Comparison of ENCODE assay signal across 15 cellular contexts in genomic region chr18:31102941-31103340, GRCh38. TPM values are rescaled to one million over a fixed set of nuclear protein-coding genes. Genes with fewer than 3 reads are reported as not detected.
DNase-seq lines count a peak whose midpoint lies in the region; TF ChIP-seq lines count a peak whose summit lies in the region.
"Had no signal": no experiment of that assay in that cellular context is flagged by ENCODE, and none has a peak within 500 bp of the region (broad histone marks: within the 10 kb centered on the region; RNA-seq: fewer than 3 reads in every experiment).

No MANE protein-coding gene starts in this region.

- H3K36me3 ChIP-seq in iPS-20b (ENCODE audit: insufficient read depth, low read depth, low read length) (no peaks in the 10 kb centered on the region), suprapubic skin (no peaks in the 10 kb centered on the region)
- H3K36me3 ChIP-seq: spleen, thoracic aorta had no signal

- H3K9me3 Mint-ChIP-seq in MCF 10A (ENCODE audit: unreplicated experiment), result no peaks in the 10 kb centered on the region

- H3K9me3 ChIP-seq in iPS-20b (ENCODE audit: insufficient read depth, low read depth, low read length) (no peaks in the 10 kb centered on the region), suprapubic skin (no peaks in the 10 kb centered on the region)
- H3K9me3 ChIP-seq: thoracic aorta had no signal

- TF ChIP-seq CTCF in LNCaP clone FGC (IDR thresholded peaks at IDR 0.05; ENCODE audit: control insufficient read depth, extremely low read depth, insufficient read depth) (no peak), MCF 10A (IDR thresholded peaks at IDR 0.05; ENCODE audit: unreplicated experiment) (no peak), suprapubic skin (IDR thresholded peaks at IDR 0.05) (no peak)

- WGBS in suprapubic skin, result 59% methylated on average over 2 of the region's 2 CpGs

- TF ChIP-seq EP300 in suprapubic skin (IDR thresholded peaks at IDR 0.05), result no peak

- POLR2A ChIA-PET in MCF 10A (lab: Yijun Ruan, JAX), result interaction anchor here (0.6 to 9.4 kb wide), 22 partner anchors 14 to 393 kb away, joined by 3 to 221 read pairs (median 5); partner anchors contain the start of gene DSC3

- CTCF ChIA-PET in MCF 10A (lab: Yijun Ruan, JAX), result interaction anchor here (0.8 to 1.0 kb wide), 3 partner anchors 103 to 169 kb away, joined by 3 to 4 read pairs (median 3); no protein-coding TSS in a partner anchor

- intact Hi-C loops in MCF 10A (cut with micrococcal nuclease), result loop anchor here (5.0 to 10.0 kb wide), 2 partner anchors 139 to 322 kb away; no protein-coding TSS in a partner anchor

- no TSS peak for BruUV-seq in MCF 10A (replicated peaks; lab: Mats Ljungman, UMichigan)

- H3K36me3 Mint-ChIP-seq in MCF 10A (ENCODE audit: insufficient read depth, unreplicated experiment), result no peaks in the 10 kb centered on the region

- no peak overlapping the region for H3K27ac Mint-ChIP-seq in MCF 10A (ENCODE audit: low read depth, unreplicated experiment)
- H3K27ac Mint-ChIP-seq: B cell; effector memory CD8-positive, alpha-beta T cell; T-helper 17 cell had no signal

- H3K9ac ChIP-seq in iPS-20b (ENCODE audit: low read depth, low read length), result peak overlapping the region; percentile 86; the same call in 1 of the 2 replicates

- H3K4me1 Mint-ChIP-seq in MCF 10A (ENCODE audit: insufficient read depth, unreplicated experiment), result peaks cover 30% of the 10 kb centered on the region
- H3K4me1 Mint-ChIP-seq: B cell, T-helper 17 cell had no signal

- DNase-seq in LNCaP clone FGC (ENCODE audit: low read depth), result no peak
- DNase-seq in MCF 10A (ENCODE audit: unreplicated experiment), result peak; percentile 38
- DNase-seq in suprapubic skin (ENCODE audit: low spot score in 2 of 2), result no peak
- DNase-seq in GOT3 (lab: John Stamatoyannopoulos, UW), result no peak
- no peak for DNase-seq in cortex of kidney (lab: John Stamatoyannopoulos, UW)
- DNase-seq in stimulated activated naive CD4-positive, alpha-beta T cell treated with Interleukin-2 at 50 U/mL for 16 hours (lab: John Stamatoyannopoulos, UW), result no peak
- DNase-seq: cerebellar nuclear complex; effector memory CD8-positive, alpha-beta T cell; foreskin fibroblast; T-helper 17 cell had no signal

- no peaks in the 10 kb centered on the region for H3K27me3 Mint-ChIP-seq in MCF 10A (ENCODE audit: insufficient read depth, unreplicated experiment)
- H3K27me3 Mint-ChIP-seq: effector memory CD8-positive, alpha-beta T cell; T-helper 17 cell had no signal

- peak overlapping the region; percentile 82 for H3K4me3 Mint-ChIP-seq in MCF 10A (ENCODE audit: unreplicated experiment)
- H3K4me3 Mint-ChIP-seq: B cell; effector memory CD8-positive, alpha-beta T cell; T-helper 17 cell had no signal

- H3K27ac ChIP-seq in iPS-20b (ENCODE audit: low read length) (no peak overlapping the region), suprapubic skin (peak overlapping the region; percentile 14)
- H3K27ac ChIP-seq: thoracic aorta had no signal

- no peak for TF ChIP-seq POLR2A in suprapubic skin (IDR thresholded peaks at IDR 0.05)

- H3K4me1 ChIP-seq in iPS-20b (ENCODE audit: insufficient read depth, low read length) (peaks cover 17% of the 10 kb centered on the region), suprapubic skin (peaks cover 19% of the 10 kb centered on the region)

- H3K27me3 ChIP-seq in iPS-20b (ENCODE audit: insufficient read depth, low read length) (no peaks in the 10 kb centered on the region), suprapubic skin (peaks cover 11% of the 10 kb centered on the region)

- H3K4me3 ChIP-seq in LNCaP clone FGC (ENCODE audit: low read depth, low read length) (peak overlapping the region; percentile 60; the same call in 1 of the 2 replicates), iPS-20b (ENCODE audit: low read length) (peak overlapping the region; percentile 83), suprapubic skin (peak overlapping the region; percentile 67)

RNA-seq across cellular contexts. Expression of gene DSC2, which starts 0.7 kb away (rescaled TPM):
- total RNA-seq in MCF 10A (2022) (11.3 and 17.6 TPM in 2 replicates), suprapubic skin (10 to 100 TPM; 26.2 to 36.4 (median 32.3) TPM)
- total RNA-seq: activated CD8-positive, alpha-beta memory T cell treated with anti-CD3 and anti-CD28 coated beads for 36 hours; B cell had no signal

RNA-seq across cellular contexts. Expression of gene DSC1, which starts 59.7 kb away (rescaled TPM):
- total RNA-seq in MCF 10A (2022) (not detected in 2 replicates), suprapubic skin (100 to 1,000 TPM; 120 to 640 (median 465) TPM)
- total RNA-seq: B cell had no signal

Comparison
In these comparisons a context has a peak if more than half of its experiments do, and no peak if none do; other contexts are left out.
1. RNA of gene DSC1, which starts 59.7 kb away (total RNA-seq): 120 to 640 TPM in suprapubic skin; not detected in MCF 10A; every median in the first group is over 100 times any median in the second.
2. Peak in every context shown above with its lines, with median percentiles within 50 percentile points of each other: H3K4me3 ChIP-seq.